8 cellular contexts compared by ENCODE assay signal in genomic region chr18:11981633-11982366, GRCh38. TPM values are rescaled to one million over a fixed set of nuclear protein-coding genes. Genes with fewer than 3 reads are reported as not detected.
DNase-seq lines count a peak whose midpoint lies in the region; ATAC-seq, FAIRE-seq and TF ChIP-seq lines count a peak whose summit lies in the region.

No MANE protein-coding gene starts in this region.

- H3K9me1 ChIP-seq in K562 (ENCODE audit: control insufficient read depth, insufficient read depth, low read length), result no peaks in the 10 kb centered on the region
- H3K9me1 ChIP-seq in keratinocyte (ENCODE audit: control insufficient read depth, extremely low read depth, insufficient read depth, low read length), result no peaks in the 10 kb centered on the region

- FAIRE-seq in K562 (lab: Jason Lieb, UNC) (no peak), keratinocyte (lab: Jason Lieb, UNC) (no peak), urothelium cell line (lab: Jason Lieb, UNC) (no peak)

- H3K4me1 ChIP-seq in Panc1 (ENCODE audit: control insufficient read depth, insufficient read depth, low read length) (peaks cover 15% of the 10 kb centered on the region), K562 (replicated peaks in 1 of 2; ENCODE audit: control insufficient read depth in 2 of 2, insufficient read depth in 2 of 2, low read length in 2 of 2) (peaks cover 13 to 27% of the 10 kb centered on the region in 2 experiments), keratinocyte (ENCODE audit: control insufficient read depth, extremely low read depth, insufficient read depth, low read length) (peaks cover 26% of the 10 kb centered on the region)

- BruUV-seq in Panc1 (replicated peaks; lab: Mats Ljungman, UMichigan), result no TSS peak
- BruUV-seq in K562 (replicated peaks; lab: Mats Ljungman, UMichigan), result TSS peak; percentile 50

- intact Hi-C loops in Panc1 (cut with micrococcal nuclease; ENCODE audit: unreplicated experiment) (no loop called here), K562 (cut with micrococcal nuclease) (loop anchor here (2.0 kb wide), 1 partner anchor 35 kb away; no protein-coding TSS in a partner anchor)

- peak overlapping the region; percentile 67 for H3K4me2 ChIP-seq in K562 (ENCODE audit: insufficient read depth, low read length)
- peak overlapping the region; percentile 80 for H3K4me2 ChIP-seq in keratinocyte (ENCODE audit: control insufficient read depth, extremely low read depth, insufficient read depth, low read depth, low read length)

- H3K36me3 ChIP-seq in Panc1 (ENCODE audit: control insufficient read depth, insufficient read depth, low read length), result no peaks in the 10 kb centered on the region
- no peaks in the 10 kb centered on the region for H3K36me3 ChIP-seq in K562 (ENCODE audit: control insufficient read depth, insufficient read depth, low read length)
- no peaks in the 10 kb centered on the region for H3K36me3 ChIP-seq in keratinocyte (ENCODE audit: control insufficient read depth in 2 of 2, extremely low read depth in 1 of 2, insufficient read depth in 2 of 2, low read length in 2 of 2)

- TF ChIP-seq CTCF in AG04449 (IDR thresholded peaks at IDR 0.05; ENCODE audit: insufficient read depth, low read length, missing control alignments), result no peak
- TF ChIP-seq CTCF in Panc1 (IDR thresholded peaks at IDR 0.05), result no peak
- no peak for TF ChIP-seq CTCF in K562 (IDR thresholded peaks at IDR 0.05 in 2 of 3, conservative IDR thresholded peaks at IDR 0.05 in 1 of 3; ENCODE audit: insufficient read depth in 2 of 3, low read depth in 1 of 3, low read length in 3 of 3)
- no peak for TF ChIP-seq CTCF in keratinocyte (optimal IDR thresholded peaks at IDR 0.05 in 1 of 3, IDR thresholded peaks at IDR 0.05 in 1 of 3, conservative IDR thresholded peaks at IDR 0.05 in 1 of 3; ENCODE audit: extremely low read depth in 1 of 3, insufficient read depth in 2 of 3, low read length in 3 of 3)

- in situ Hi-C loops in Panc1 (cut with HindIII; ENCODE audit: low pct_unique_long_range_greater_than_20kb, low sequenced_read_pairs) (no loop called here), K562 (cut with MboI) (no loop called here)

- CTCF ChIA-PET in AG04449 (lab: Yijun Ruan, JAX) (interaction anchor here (1.1 to 6.4 kb wide), 5 partner anchors 9 to 57 kb away, joined by 3 to 57 read pairs (median 6); no protein-coding TSS in a partner anchor), Panc1 (lab: Charles Lee) (interaction anchor here (1.1 to 2.3 kb wide), 2 partner anchors 44 to 57 kb away, joined by 3 to 16 read pairs; no protein-coding TSS in a partner anchor), K562 (lab: Yijun Ruan, JAX; ENCODE audit: low intra/inter-chr PET ratio) (no interaction called here)

- no peak for TF ChIP-seq EP300 in K562 (IDR thresholded peaks at IDR 0.05; ENCODE audit: low read length)

- H3K9ac ChIP-seq in K562 (ENCODE audit: insufficient read depth in 1 of 2, low read depth in 2 of 2, low read length in 2 of 2) (peak overlapping the region; percentile 56 to 93), keratinocyte (ENCODE audit: control insufficient read depth, extremely low read depth, insufficient read depth, low read length) (peak overlapping the region; percentile 75)

- H4K20me1 ChIP-seq in K562 (replicated peaks; ENCODE audit: control insufficient read depth, insufficient read depth, low read length) (0 out of 2 replicates have a peak, but pooled peaks cover 3% of the 10 kb centered on the region), keratinocyte (ENCODE audit: control insufficient read depth, extremely low read depth, insufficient read depth, low read length) (no peaks in the 10 kb centered on the region)

- DNase-seq in AG04449 (ENCODE audit: low read depth, low spot score), result no peak
- no peak for DNase-seq in Panc1 (ENCODE audit: low read depth, low spot score)
- peak in 1 of 4 experiments; percentile 41 for DNase-seq in K562 (ENCODE audit: extremely low read depth in 1 of 4, low spot score in 3 of 4)
- no peak for DNase-seq in keratinocyte (ENCODE audit: low read depth, low spot score)
- DNase-seq in stimulated activated CD4-positive, alpha-beta T cell treated with anti-CD3 and anti-CD28 coated beads, Interleukin-1b, Interleukin-23, amount 100 ng/mL, for 48 hours, result peak; percentile 14
- no peak for DNase-seq in urothelium cell line (ENCODE audit: low spot score)

- dilution Hi-C loops in keratinocyte (cut with MboI; ENCODE audit: extremely low pct_ligation_motif_present, low sequenced_read_pairs), result no loop called here

- H3K27ac ChIP-seq in Panc1 (ENCODE audit: low read length) (peak overlapping the region; percentile 75), K562 (ENCODE audit: extremely low read depth, low read depth, low read length) (peak overlapping the region; percentile 66; the same call in 1 of the 3 replicates), keratinocyte (ENCODE audit: control insufficient read depth, insufficient read depth, low read length) (peak overlapping the region; percentile 67)

- WGBS in K562 (ENCODE audit: insufficient coverage, low coverage, missing lambda C conversion rate), result 2% methylated on average over 36 of the region's 62 CpGs

- no peaks in the 10 kb centered on the region for H3K79me2 ChIP-seq in K562 (ENCODE audit: control insufficient read depth, insufficient read depth, low read length)
- no peaks in the 10 kb centered on the region for H3K79me2 ChIP-seq in keratinocyte (ENCODE audit: control insufficient read depth, insufficient read depth, low read length)

- H2AFZ ChIP-seq in K562 (ENCODE audit: low read depth, low read length) (peak overlapping the region; percentile 91), keratinocyte (ENCODE audit: control insufficient read depth, low read length) (peak overlapping the region; percentile 54)

- no peak; the same call in 1 of the 2 replicates for TF ChIP-seq POLR2A in K562 (conservative IDR thresholded peaks at IDR 0.05)

- POLR2A ChIA-PET in AG04449 (lab: Yijun Ruan, JAX) (interaction anchor here (0.7 to 1.5 kb wide), 2 partner anchors 11 to 27 kb away, joined by 3 read pairs; no protein-coding TSS in a partner anchor), Panc1 (lab: Charles Lee) (interaction anchor here (0.6 kb wide), 2 partner anchors 22 to 92 kb away, joined by 3 read pairs; no protein-coding TSS in a partner anchor), K562 (lab: Yijun Ruan, JAX) (interaction anchor here (0.5 to 2.3 kb wide), 7 partner anchors 9 to 1323 kb away, joined by 3 to 15 read pairs (median 3); no protein-coding TSS in a partner anchor)

- no peak for TF ChIP-seq RAD21 in K562 (CRISPR knock-in tag; conservative IDR thresholded peaks at IDR 0.05 in 1 of 2, IDR thresholded peaks at IDR 0.05 in 1 of 2)

- no peaks in the 10 kb centered on the region for H3K27me3 ChIP-seq in Panc1 (ENCODE audit: control insufficient read depth, insufficient read depth, low read length)
- H3K27me3 ChIP-seq in K562 (ENCODE audit: control insufficient read depth in 2 of 2, insufficient read depth in 2 of 2, low read length in 2 of 2), result no peaks in the 10 kb centered on the region
- no peaks in the 10 kb centered on the region for H3K27me3 ChIP-seq in keratinocyte (ENCODE audit: control insufficient read depth, extremely low read depth, insufficient read depth, low read length)

- no peaks in the 10 kb centered on the region for H3K9me3 ChIP-seq in Panc1 (ENCODE audit: control insufficient read depth, insufficient read depth, low read depth, low read length)
- H3K9me3 ChIP-seq in K562 (replicated peaks; ENCODE audit: control insufficient read depth, insufficient read depth, low read depth, low read length), result no peaks in the 10 kb centered on the region
- H3K9me3 ChIP-seq in keratinocyte (ENCODE audit: control insufficient read depth, low read depth, low read length), result no peaks in the 10 kb centered on the region

- ATAC-seq in GM18861 (IDR thresholded peaks at IDR 0.05; ENCODE audit: unreplicated experiment), result peak; percentile 13
- peak; percentile 25 for ATAC-seq in HG03064 (IDR thresholded peaks at IDR 0.05; ENCODE audit: low read depth, unreplicated experiment)
- ATAC-seq in Panc1, result peak; percentile 49
- peak; percentile 36 for ATAC-seq in K562

- H3K4me3 ChIP-seq in AG04449 (ENCODE audit: low read depth, low read length), result peak overlapping the region; percentile 69
- H3K4me3 ChIP-seq in Panc1 (ENCODE audit: low read depth in 2 of 2, low read length in 2 of 2), result peak overlapping the region; percentile 51 to 66
- H3K4me3 ChIP-seq in K562, result peak overlapping the region; percentile 73
- peak overlapping the region; percentile 62 to 77 (median 77) for H3K4me3 ChIP-seq in keratinocyte (ENCODE audit: control insufficient read depth in 2 of 3, extremely low read depth in 1 of 3, insufficient read depth in 2 of 3, low read depth in 1 of 3, low read length in 3 of 3)

TF ChIP-seq in K562, 482 proteins besides CTCF, POLR2A, EP300 and RAD21 (continues in another document):
- TF ChIP-seq CTBP1 (IDR thresholded peaks at IDR 0.05; ENCODE audit: borderline replicate concordance), result peak; percentile 43

RNA-seq across cellular contexts. Expression of gene IMPA2, which starts 0.5 kb away (rescaled TPM):
- total RNA-seq in Panc1 (2021; ENCODE audit: unreplicated experiment) (37.6 TPM), K562 (2014; rRNA removed) (8.3 and 10.2 TPM in 2 replicates), K562 (2014; rRNA removed; fragmentation: Illumina TruSeq; extraction: Trizol) (4.3 and 5.8 TPM in 2 replicates), K562 (2015; rRNA removed; fragmentation: Illumina TruSeq; extraction: Trizol) (5.2 and 5.7 TPM in 2 replicates), K562 (2021) (11.3 and 13.2 TPM in 2 replicates)
- 41.5 TPM for polyA plus RNA-seq in Panc1 (2012; ENCODE audit: insufficient read length)
- 4.3 and 7.6 TPM in 2 replicates for total RNA-seq in K562 (2011; cell fraction: chromatin; rRNA removed; ENCODE audit: low replicate concordance)
- 7.0 and 8.0 TPM in 2 replicates for total RNA-seq in K562 (2011; cell fraction: nucleolus; rRNA removed)
- 8.5 and 8.9 TPM in 2 replicates for total RNA-seq in K562 (2011; cell fraction: nucleoplasm; rRNA removed)
- polyA plus RNA-seq in K562 (2011; rRNA removed) (3.4 and 3.5 TPM in 2 replicates), K562 (2014; fragmentation: Illumina TruSeq; extraction: Trizol) (7.1 and 8.7 TPM in 2 replicates), K562 (2014; fragmentation: Nextera tagmentation; extraction: Ambion mirVana) (under 1 TPM; 0.62 to 0.98 TPM), K562 (2014; rRNA removed) (3.9 and 10.6 TPM in 2 replicates), keratinocyte (9.9 to 18.7 TPM (median 17.6 TPM) in 3 replicates)
- polyA plus RNA-seq in K562 (2011; cell fraction: cytosol; rRNA removed), result 4.0 and 6.5 TPM in 2 replicates
- 9.3 and 9.5 TPM in 2 replicates for polyA plus RNA-seq in K562 (2011; cell fraction: nucleus; rRNA removed)
- polyA plus RNA-seq in K562 (2012), result 9.5 and 12.2 TPM in 2 replicates
- 1.7 and 2.3 TPM in 2 replicates for polyA minus RNA-seq in K562 (2011; rRNA and poly(A)+ RNA removed)
- 2.2 and 2.7 TPM in 2 replicates for polyA minus RNA-seq in K562 (2011; cell fraction: cytosol; rRNA and poly(A)+ RNA removed)
- polyA minus RNA-seq in K562 (2011; cell fraction: nucleus; rRNA and poly(A)+ RNA removed), result 2.3 and 4.4 TPM in 2 replicates
- polyA plus RNA-seq in keratinocyte (2011; ENCODE audit: low read depth), result 66.4 TPM
- 11.2 and 14.0 TPM in 2 replicates for polyA plus RNA-seq in keratinocyte (2011; cell fraction: cytosol; rRNA removed)
- polyA plus RNA-seq in keratinocyte (2011; cell fraction: nucleus; rRNA removed), result 11.4 TPM in 2 replicates
- 11.0 and 143 TPM in 2 replicates for polyA plus RNA-seq in keratinocyte (2012; ENCODE audit: low replicate concordance)
- 12.0 to 15.1 TPM (median 12.1 TPM) in 3 replicates for polyA minus RNA-seq in keratinocyte
- 12.5 TPM for polyA minus RNA-seq in keratinocyte (2011; cell fraction: cytosol; rRNA and poly(A)+ RNA removed)
- polyA minus RNA-seq in keratinocyte (2011; cell fraction: nucleus; rRNA and poly(A)+ RNA removed), result 4.2 and 4.6 TPM in 2 replicates
